23 cellular contexts compared by ENCODE assay signal in genomic region chr9:124215551-124215910, GRCh38. TPM values are rescaled to one million over a fixed set of nuclear protein-coding genes. Genes with fewer than 3 reads are reported as not detected.
DNase-seq lines count a peak whose midpoint lies in the region; ATAC-seq and TF ChIP-seq lines count a peak whose summit lies in the region.
"Had no signal": no experiment of that assay in that cellular context is flagged by ENCODE, and none has a peak within 500 bp of the region (broad histone marks: within the 10 kb centered on the region; RNA-seq: fewer than 3 reads in every experiment).

No MANE protein-coding gene starts in this region.

- no peak for TF ChIP-seq EP300 in sigmoid colon (IDR thresholded peaks at IDR 0.05)

- H3K4me2 ChIP-seq in DOHH2 (ENCODE audit: low read length), result peak overlapping the region; percentile 88; the same call in 1 of the 2 replicates
- H3K4me2 ChIP-seq: SK-N-SH had no signal

- no peak overlapping the region for H3K27ac Mint-ChIP-seq in Calu3 (ENCODE audit: unreplicated experiment)

- H3K36me3 Mint-ChIP-seq in Calu3 (ENCODE audit: insufficient read depth, unreplicated experiment), result no peaks in the 10 kb centered on the region
- H3K36me3 Mint-ChIP-seq: CD8-positive, alpha-beta memory T cell had no signal

- no peaks in the 10 kb centered on the region for H3K9me3 ChIP-seq in DOHH2 (ENCODE audit: control insufficient read depth, insufficient read depth, low read length)
- H3K9me3 ChIP-seq in RWPE2 (ENCODE audit: severe bottlenecking), result no peaks in the 10 kb centered on the region
- H3K9me3 ChIP-seq in sigmoid colon, result no peaks in the 10 kb centered on the region
- no peaks in the 10 kb centered on the region for H3K9me3 ChIP-seq in lower lobe of right lung
- H3K9me3 ChIP-seq: SK-N-SH had no signal

- H3K79me2 ChIP-seq in DOHH2 (ENCODE audit: control insufficient read depth, low read length), result no peaks in the 10 kb centered on the region

- H4K20me1 ChIP-seq in DOHH2 (ENCODE audit: control insufficient read depth, insufficient read depth, low read depth, low read length), result no peaks in the 10 kb centered on the region

- intact Hi-C loops in sigmoid colon (cut with DNase I), result no loop called here
- intact Hi-C loops in lower lobe of right lung (cut with DNase I), result no loop called here
- intact Hi-C loops in Calu3 (cut with micrococcal nuclease; ENCODE audit: unreplicated experiment), result no loop called here

- no peaks in the 10 kb centered on the region for H3K27me3 ChIP-seq in DOHH2 (ENCODE audit: control insufficient read depth, low read length)
- no peaks in the 10 kb centered on the region for H3K27me3 ChIP-seq in RWPE2 (ENCODE audit: insufficient read depth, poor library complexity, severe bottlenecking)
- H3K27me3 ChIP-seq in sigmoid colon, result no peaks in the 10 kb centered on the region
- H3K27me3 ChIP-seq in lower lobe of right lung (ENCODE audit: low read depth), result no peaks in the 10 kb centered on the region

- no peak for TF ChIP-seq POLR2A in sigmoid colon (IDR thresholded peaks at IDR 0.05)

- H3K27ac ChIP-seq in DOHH2 (ENCODE audit: low read depth, low read length) (0 out of 2 replicates have a peak overlapping the region, but pooled peaks have one; percentile 92), RWPE2 (ENCODE audit: poor library complexity, severe bottlenecking) (no peak overlapping the region), coronary artery (no peak overlapping the region), sigmoid colon (no peak overlapping the region), lower lobe of right lung (no peak overlapping the region)
- H3K27ac ChIP-seq: RWPE1 had no signal

- DNase-seq in RWPE2 (ENCODE audit: low spot score), result peak; percentile 23
- DNase-seq in coronary artery (ENCODE audit: low spot score), result peak; percentile 38
- DNase-seq in sigmoid colon, result peak; percentile 29
- no peak for DNase-seq in lower lobe of right lung
- DNase-seq in Calu3, result no peak
- DNase-seq in SW 1271 (lab: John Stamatoyannopoulos, UW), result no peak
- DNase-seq: activated CD4-positive, CD25-positive, alpha-beta regulatory T cell treated with anti-CD3 and anti-CD28 coated beads, Interleukin-2, amount 50 U/mL, for 72 hours; amygdala; CD8-positive, alpha-beta memory T cell; dermis blood vessel endothelial cell; DMS53; KG1; midbrain; MV-4-11; NCI-H1694; NCI-H2171; NCI-H526 treated with DMSO at 0.1 percent for 48 hours; posterior cingulate gyrus; SK-N-SH; T1000 had no signal

- H3K4me3 ChIP-seq in DOHH2 (ENCODE audit: low read length), result no peak overlapping the region
- no peak overlapping the region for H3K4me3 ChIP-seq in RWPE2 (ENCODE audit: severe bottlenecking)
- H3K4me3 ChIP-seq in coronary artery, result no peak overlapping the region
- no peak overlapping the region for H3K4me3 ChIP-seq in sigmoid colon
- H3K4me3 ChIP-seq in lower lobe of right lung, result no peak overlapping the region

- 87 to 88% methylated on average over 4 of the region's 4 CpGs for WGBS in sigmoid colon, 2 donors

- CTCF ChIA-PET in Calu3 (lab: Charles Lee), result no interaction called here

- no peaks in the 10 kb centered on the region for H3K27me3 Mint-ChIP-seq in Calu3 (ENCODE audit: unreplicated experiment)
- H3K27me3 Mint-ChIP-seq: CD8-positive, alpha-beta memory T cell had no signal

- H3K9me3 Mint-ChIP-seq in Calu3 (ENCODE audit: low read depth, unreplicated experiment), result no peaks in the 10 kb centered on the region
- H3K9me3 Mint-ChIP-seq: CD8-positive, alpha-beta memory T cell had no signal

- H3K9me2 ChIP-seq in DOHH2 (replicated peaks; ENCODE audit: control insufficient read depth, low read length), result no peaks in the 10 kb centered on the region
- H3K9me2 ChIP-seq: SK-N-SH had no signal

- peaks cover 33% of the 10 kb centered on the region for H3F3A ChIP-seq in DOHH2 (ENCODE audit: control insufficient read depth, insufficient read depth)

- TF ChIP-seq CTCF in DOHH2 (IDR thresholded peaks at IDR 0.05; ENCODE audit: low read depth, low read length, poor library complexity, severe bottlenecking) (no peak), RWPE2 (IDR thresholded peaks at IDR 0.05; ENCODE audit: poor library complexity, severe bottlenecking) (no peak), coronary artery (IDR thresholded peaks at IDR 0.05) (no peak), sigmoid colon (IDR thresholded peaks at IDR 0.05) (no peak), lower lobe of right lung (IDR thresholded peaks at IDR 0.05) (no peak), Calu3 (IDR thresholded peaks at IDR 0.05; ENCODE audit: unreplicated experiment) (no peak)

- no peak overlapping the region for H3K4me3 Mint-ChIP-seq in Calu3 (ENCODE audit: low read depth, unreplicated experiment)

- peaks cover 14% of the 10 kb centered on the region for H3K4me1 Mint-ChIP-seq in Calu3 (ENCODE audit: low read depth, unreplicated experiment)

- H3K36me3 ChIP-seq in DOHH2 (ENCODE audit: control insufficient read depth, low read length) (no peaks in the 10 kb centered on the region), RWPE2 (ENCODE audit: low read depth) (no peaks in the 10 kb centered on the region), sigmoid colon (no peaks in the 10 kb centered on the region), lower lobe of right lung (no peaks in the 10 kb centered on the region)

- H3K4me1 ChIP-seq in DOHH2 (ENCODE audit: control insufficient read depth, low read length), result peaks cover 86% of the 10 kb centered on the region
- peaks cover 2% of the 10 kb centered on the region for H3K4me1 ChIP-seq in RWPE2 (ENCODE audit: insufficient read depth, poor library complexity, severe bottlenecking)
- peaks cover 0 to 6% (median 3%) of the 10 kb centered on the region in 4 donors for H3K4me1 ChIP-seq in sigmoid colon
- peaks cover 70% of the 10 kb centered on the region for H3K4me1 ChIP-seq in lower lobe of right lung

- no TSS peak for BruUV-seq in Calu3 (replicated peaks; lab: Mats Ljungman, UMichigan)

- ATAC-seq in RWPE2 (ENCODE audit: low read depth) (no peak), lower lobe of right lung (no peak)
- ATAC-seq: HCT116 had no signal

RNA-seq across cellular contexts. Expression of gene NEK6, which starts 42.2 kb away (rescaled TPM):
- total RNA-seq in sigmoid colon (10 to 100 TPM in 2 of 4 donors, 1 to 10 TPM in 2; 8.2 to 24.1 (median 14.2) TPM), lower lobe of right lung (125 TPM), Calu3 (2022) (42.2 and 43.0 TPM in 2 replicates)
- 10 to 100 TPM; 13.8 to 36.2 (median 24.7) TPM for polyA plus RNA-seq in sigmoid colon

Comparison
In these comparisons a context has a peak if more than half of its experiments do, and no peak if none do; other contexts are left out.
1. DNase-seq: peak in RWPE2 (single experiment), coronary artery (single experiment) and sigmoid colon (single experiment); none in lower lobe of right lung (single experiment), Calu3 (single experiment) and SW 1271 (0 of 2).